22 cellular contexts compared by ENCODE assay signal in the genomic region with DNA sequence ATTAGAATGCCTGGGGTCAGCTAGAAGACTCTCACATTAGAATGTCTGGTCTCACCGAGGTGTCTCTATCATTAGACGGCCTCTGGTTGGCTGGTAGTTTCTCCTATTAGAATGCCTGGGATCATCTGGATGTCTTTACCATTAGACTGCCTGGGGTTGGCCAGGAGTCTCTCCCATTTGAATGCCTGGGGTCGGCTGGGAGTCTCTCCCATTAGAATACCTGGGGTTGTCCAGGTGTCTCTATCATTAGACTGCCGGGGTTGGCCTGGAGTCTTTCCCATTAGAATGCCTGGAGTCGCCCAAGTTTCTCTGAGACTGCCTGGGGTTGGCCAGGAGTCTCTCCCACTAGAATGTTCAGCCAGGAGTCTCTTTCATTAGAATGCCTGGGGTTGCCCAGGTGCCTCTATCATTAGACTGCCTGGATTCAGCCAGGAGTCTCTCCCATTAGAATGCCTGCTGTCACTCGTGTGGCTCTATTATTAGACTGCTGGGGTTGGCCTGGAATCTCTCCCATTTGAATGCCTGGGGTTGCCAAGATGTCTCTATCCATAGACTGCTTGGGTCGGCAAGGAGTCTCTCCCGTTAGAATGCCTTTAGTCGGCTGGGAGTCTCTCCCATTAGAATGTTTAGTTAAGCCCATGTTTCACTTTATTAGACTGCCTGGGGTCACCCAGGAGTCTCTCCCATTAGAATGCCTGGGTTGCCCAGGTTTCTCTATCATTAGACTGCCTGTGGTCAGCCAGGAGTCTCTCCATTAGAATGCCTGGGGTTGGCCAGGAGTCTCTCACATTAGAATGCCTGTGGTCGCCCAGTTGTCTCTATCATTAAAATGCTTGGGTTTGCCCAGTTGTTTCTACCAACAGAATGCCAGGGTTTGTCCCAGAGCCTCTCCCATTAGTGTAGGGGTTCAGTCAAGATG.
DNase-seq lines count a peak whose midpoint lies in the region; ATAC-seq and TF ChIP-seq lines count a peak whose summit lies in the region.
"Had no signal": no experiment of that assay in that cellular context is flagged by ENCODE, and none has a peak within 500 bp of the region (broad histone marks: within the 10 kb centered on the region; RNA-seq: fewer than 3 reads in every experiment).

No MANE protein-coding gene starts in this region.

- TF ChIP-seq CTCF in H9 (conservative IDR thresholded peaks at IDR 0.05) (no peak), right atrium auricular region (IDR thresholded peaks at IDR 0.05) (no peak), thyroid gland (IDR thresholded peaks at IDR 0.05) (no peak)

- no peak overlapping the region for H4K5ac ChIP-seq in H9 (ENCODE audit: insufficient read length, low read depth, low read length)

- no peak overlapping the region for H3K4me3 ChIP-seq in right atrium auricular region
- H3K4me3 ChIP-seq in thyroid gland (replicated peaks in 1 of 3) = no peak overlapping the region
- H3K4me3 ChIP-seq: MG63, thoracic aorta had no signal

- peak; percentile 13 for DNase-seq in H9
- DNase-seq in astrocyte of the hippocampus (ENCODE audit: low read depth, low spot score) = peak; percentile 89
- peak; percentile 40 for DNase-seq in right atrium auricular region (ENCODE audit: low spot score)
- DNase-seq in sciatic nerve (ENCODE audit: low spot score) = peak; percentile 17
- DNase-seq in NCI-H526 (lab: John Stamatoyannopoulos, UW) = no peak
- no peak for DNase-seq in thyroid gland
- DNase-seq: activated CD4-positive, alpha-beta T cell treated with anti-CD3 and anti-CD28 coated beads, Interleukin-2, amount 50 U/mL, for 1 hour; activated naive CD4-positive, alpha-beta T cell treated with Interleukin-2 at 50 U/mL for 16 hours; activated T-cell treated with anti-CD3 and anti-CD28 coated beads for 4 hours; effector memory CD4-positive, alpha-beta T cell; left colon; MG63; NCI-H1436; NCI-H748 treated with DMSO at 0.1 percent for 48 hours; retina; T-helper 2 cell had no signal

- intact Hi-C loops in sciatic nerve (cut with DNase I) = no loop called here
- intact Hi-C loops in thyroid gland (cut with DNase I) = no loop called here

- no peak overlapping the region for H2BK15ac ChIP-seq in H9 (ENCODE audit: low read depth, low read length)

- no peaks in the 10 kb centered on the region for H3K79me2 ChIP-seq in H9 (ENCODE audit: insufficient read depth, low read length)

- no peak overlapping the region for H2BK12ac ChIP-seq in H9 (ENCODE audit: insufficient read length, low read depth, low read length)

- H4K20me1 ChIP-seq in H9 (ENCODE audit: control insufficient read depth, insufficient read depth, insufficient read length) = no peaks in the 10 kb centered on the region

- no peaks in the 10 kb centered on the region for H3K79me1 ChIP-seq in H9 (ENCODE audit: insufficient read depth, low read depth, low read length, poor library complexity, severe bottlenecking)

- TF ChIP-seq POLR2A in thyroid gland (IDR thresholded peaks at IDR 0.05) = no peak

- H3K27ac Mint-ChIP-seq in H9 = no peak overlapping the region

- H4K8ac ChIP-seq in H9 (replicated peaks; ENCODE audit: insufficient read length, low read depth, low read length) = no peak overlapping the region

- no peak overlapping the region for H2BK5ac ChIP-seq in H9 (ENCODE audit: insufficient read length, low read length)

- H3K9me3 Mint-ChIP-seq in H9 = peaks cover 16 to 25% of the 10 kb centered on the region in 2 experiments
- H3K9me3 Mint-ChIP-seq: central memory CD8-positive, alpha-beta T cell had no signal

- H3K23me2 ChIP-seq in H9 (ENCODE audit: insufficient read length, low read depth, low read length, poor library complexity, severe bottlenecking) = no peaks in the 10 kb centered on the region

- H3K56ac ChIP-seq in H9 (ENCODE audit: insufficient read length, low read depth, low read length) = no peak overlapping the region

- no peak overlapping the region for H3K9ac ChIP-seq in H9 (ENCODE audit: extremely low read depth, insufficient read length, low read length)

- no peak overlapping the region for H3K4me3 Mint-ChIP-seq in H9
- H3K4me3 Mint-ChIP-seq: central memory CD8-positive, alpha-beta T cell; IgD-negative memory B cell had no signal

- no peak overlapping the region for H3K4me2 ChIP-seq in H9 (ENCODE audit: insufficient read depth, insufficient read length, low read length)

- H2AFZ ChIP-seq in H9 (ENCODE audit: low read length) = no peak overlapping the region

- no peak overlapping the region for H2BK120ac ChIP-seq in H9 (ENCODE audit: low read depth, low read length, poor library complexity, severe bottlenecking)

- H3K27ac ChIP-seq in H9 (ENCODE audit: insufficient read length, low read depth, low read length) = no peak overlapping the region
- H3K27ac ChIP-seq in right atrium auricular region = no peak overlapping the region
- H3K27ac ChIP-seq in thyroid gland = no peak overlapping the region
- H3K27ac ChIP-seq: thoracic aorta, VCaP had no signal

- H3K23ac ChIP-seq in H9 (ENCODE audit: insufficient read length, low read depth, low read length) = no peak overlapping the region

- H3K4ac ChIP-seq in H9 (ENCODE audit: low read depth, low read length) = no peak overlapping the region

- H3K18ac ChIP-seq in H9 (ENCODE audit: insufficient read length, low read depth, low read length) = no peak overlapping the region

- H3K36me3 ChIP-seq in right atrium auricular region = no peaks in the 10 kb centered on the region
- H3K36me3 ChIP-seq in thyroid gland = no peaks in the 10 kb centered on the region
- H3K36me3 ChIP-seq: MG63 had no signal

- no CpG with 5 or more reads among the region's 10 CpGs for WGBS in H9 (ENCODE audit: extremely low coverage, insufficient read length, low lambda C conversion rate)
- 76 to 82% methylated on average over 7 to 8 of the region's 10 CpGs for WGBS in thyroid gland, 2 donors

- no peak for ATAC-seq in sciatic nerve
- no peak for ATAC-seq in HG02571 (IDR thresholded peaks at IDR 0.05; ENCODE audit: unreplicated experiment)
- ATAC-seq in GM19324 (IDR thresholded peaks at IDR 0.05; ENCODE audit: low FRiP score, unreplicated experiment) = no peak
- ATAC-seq: left colon had no signal

- H2AK5ac ChIP-seq in H9 (ENCODE audit: insufficient read length, low read length) = no peak overlapping the region

- H3T11ph ChIP-seq in H9 (ENCODE audit: low read length) = no peak overlapping the region

- H3K4me1 ChIP-seq in H9 (ENCODE audit: insufficient read depth, low read length) = no peaks in the 10 kb centered on the region
- peaks cover 0 to 24% of the 10 kb centered on the region in 2 donors for H3K4me1 ChIP-seq in right atrium auricular region
- H3K4me1 ChIP-seq in thyroid gland = peaks cover 0 to 5% of the 10 kb centered on the region in 2 donors

- H4K91ac ChIP-seq in H9 (ENCODE audit: insufficient read length, low read depth, low read length) = no peak overlapping the region

- H2BK20ac ChIP-seq in H9 (ENCODE audit: low read depth, low read length, poor library complexity, severe bottlenecking) = no peak overlapping the region

- H3K14ac ChIP-seq in H9 (ENCODE audit: insufficient read depth, low read length) = no peak overlapping the region

- peaks cover 8 to 9% of the 10 kb centered on the region in 2 experiments; a peak in 3 of 4 replicates for H3K4me1 Mint-ChIP-seq in H9

- H3K27me3 ChIP-seq in H9 (ENCODE audit: insufficient read depth, low read length) = peaks cover 9% of the 10 kb centered on the region; the same call in 1 of the 2 replicates
- no peaks in the 10 kb centered on the region for H3K27me3 ChIP-seq in right atrium auricular region
- H3K27me3 ChIP-seq in thyroid gland = no peaks in the 10 kb centered on the region
- H3K27me3 ChIP-seq: MG63 had no signal

- peaks cover 48% of the 10 kb centered on the region for H3K27me3 Mint-ChIP-seq in H9 (ENCODE audit: low read depth)
- H3K27me3 Mint-ChIP-seq: central memory CD8-positive, alpha-beta T cell; IgD-negative memory B cell had no signal

- H3K9me3 ChIP-seq in H9 (ENCODE audit: control insufficient read depth, low read depth, low read length) = no peaks in the 10 kb centered on the region
- H3K9me3 ChIP-seq in right atrium auricular region = no peaks in the 10 kb centered on the region
- H3K9me3 ChIP-seq in thyroid gland = no peaks in the 10 kb centered on the region
- H3K9me3 ChIP-seq: MG63 had no signal

- H3K36me3 Mint-ChIP-seq in H9 (ENCODE audit: insufficient read depth in 1 of 3, low read depth in 3 of 3) = peaks cover 16 to 33% (median 16%) of the 10 kb centered on the region in 3 experiments

Comparison
In these comparisons a context has a peak if more than half of its experiments do, and no peak if none do; other contexts are left out.
1. DNase-seq: peak in H9 (single experiment), astrocyte of the hippocampus (single experiment), right atrium auricular region (single experiment) and sciatic nerve (single experiment); none in NCI-H526 (0 of 2) and thyroid gland (0 of 2).